16 cellular contexts compared by ENCODE assay signal in the genomic region with DNA sequence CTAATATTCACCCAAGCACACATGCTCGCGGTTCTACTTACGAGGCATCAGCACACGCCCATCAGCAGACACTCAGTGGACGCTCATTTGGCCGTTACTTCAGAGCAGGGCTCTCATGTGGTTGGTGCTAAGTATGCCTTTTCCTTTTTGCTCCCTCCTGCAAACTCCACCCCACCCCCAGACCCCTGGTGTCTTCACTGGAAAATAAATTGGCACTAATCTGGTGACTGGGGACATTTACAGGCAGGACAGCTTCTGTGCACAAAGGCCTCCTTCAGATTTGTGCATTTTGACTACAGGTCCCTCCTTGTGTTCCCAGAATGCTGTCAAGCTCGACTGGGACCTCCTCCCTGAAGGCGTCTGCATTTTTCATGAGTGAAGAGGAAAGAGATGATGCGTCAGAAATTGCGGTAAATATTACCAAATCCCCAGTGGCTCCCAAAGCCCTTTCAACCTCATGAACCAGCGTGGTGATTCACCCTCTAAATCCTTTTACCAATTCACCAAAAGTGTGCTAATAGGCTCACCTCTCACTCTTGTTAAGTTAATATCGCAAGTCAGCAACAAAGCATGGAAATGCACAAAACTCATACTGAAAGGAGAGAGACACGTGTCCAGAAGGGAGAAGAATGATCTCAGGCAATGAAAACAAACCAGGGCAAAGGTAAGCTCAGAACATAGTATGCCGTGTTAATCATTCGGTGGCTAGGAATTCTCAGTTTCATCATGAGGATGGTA.
A peak's percentile ranks its signal among the peaks of the same experiment; 100 is the strongest.
DNase-seq lines count a peak whose midpoint lies in the region; FAIRE-seq and TF ChIP-seq lines count a peak whose summit lies in the region.
"Had no signal": no experiment of that assay in that cellular context is flagged by ENCODE, and none has a peak within 500 bp of the region (broad histone marks: within the 10 kb centered on the region; RNA-seq: fewer than 3 reads in every experiment).

No MANE protein-coding gene starts in this region.

- peak overlapping the region in 2 of 11 experiments; percentile 18 to 40; a peak in 2 of 22 replicates for H3K9ac ChIP-seq in BLaER1 treated with 17β-estradiol and CSF1 and Interleukin-3, amounts not matched to agents 10 nM and 100 nM
- H3K9ac ChIP-seq in mammary epithelial cell (ENCODE audit: insufficient read depth, low read length), result no peak overlapping the region

- dilution Hi-C loops in mammary epithelial cell (cut with HindIII; ENCODE audit: low sequenced_read_pairs), result no loop called here

- TF ChIP-seq POLR2A in Peyer's patch (IDR thresholded peaks at IDR 0.05), result no peak
- TF ChIP-seq POLR2A in GM12891 (IDR thresholded peaks at IDR 0.05; ENCODE audit: low read depth, low read length), result no peak

- peak overlapping the region in 4 of 11 experiments; percentile 46 to 70 (median 58); a peak in 8 of 22 replicates for H3K27ac ChIP-seq in BLaER1 treated with 17β-estradiol and CSF1 and Interleukin-3, amounts not matched to agents 10 nM and 100 nM
- H3K27ac ChIP-seq in mammary epithelial cell (ENCODE audit: insufficient read depth, low read depth, low read length), result no peak overlapping the region
- no peak overlapping the region for H3K27ac ChIP-seq in Peyer's patch
- no peak overlapping the region for H3K27ac ChIP-seq in OCI-LY7 (ENCODE audit: low read depth, low read length, poor library complexity, severe bottlenecking)
- H3K27ac ChIP-seq: colonic mucosa, left ventricle myocardium inferior, neutrophil had no signal

- CTCF ChIA-PET in mammary epithelial cell (lab: Charles Lee; ENCODE audit: low non-redundant PET), result no interaction called here
- CTCF ChIA-PET in OCI-LY7 (lab: Charles Lee; ENCODE audit: unreplicated experiment), result no interaction called here

- H3K4me3 ChIP-seq in BLaER1 treated with 17β-estradiol and CSF1 and Interleukin-3, amounts not matched to agents 10 nM and 100 nM, result no peak overlapping the region; a peak in 1 of 20 replicates
- H3K4me3 ChIP-seq in mammary epithelial cell (replicated peaks in 1 of 3; ENCODE audit: insufficient read depth in 1 of 3, low read depth in 2 of 3, low read length in 3 of 3) (no peak overlapping the region), Peyer's patch (no peak overlapping the region), OCI-LY7 (ENCODE audit: low read depth, low read length, poor library complexity, severe bottlenecking) (no peak overlapping the region)
- H3K4me3 ChIP-seq: colonic mucosa, left ventricle myocardium inferior had no signal

- H3K79me2 ChIP-seq in mammary epithelial cell (ENCODE audit: insufficient read depth, low read length) (no peaks in the 10 kb centered on the region), OCI-LY7 (ENCODE audit: insufficient read depth, low read depth, low read length) (no peaks in the 10 kb centered on the region)

- H3K36me3 ChIP-seq in BLaER1 treated with 17β-estradiol and CSF1 and Interleukin-3, amounts not matched to agents 10 nM and 100 nM, result no peaks in the 10 kb centered on the region
- H3K36me3 ChIP-seq in mammary epithelial cell (ENCODE audit: insufficient read depth, low read length), result no peaks in the 10 kb centered on the region
- no peaks in the 10 kb centered on the region for H3K36me3 ChIP-seq in Peyer's patch
- H3K36me3 ChIP-seq in OCI-LY7 (ENCODE audit: insufficient read depth, low read length), result no peaks in the 10 kb centered on the region
- H3K36me3 ChIP-seq: colonic mucosa, left ventricle myocardium inferior, neutrophil had no signal

- BruUV-seq in mammary epithelial cell (replicated peaks; lab: Mats Ljungman, UMichigan) (no TSS peak), OCI-LY7 (replicated peaks; lab: Mats Ljungman, UMichigan) (no TSS peak)

- TF ChIP-seq CTCF in mammary epithelial cell (conservative IDR thresholded peaks at IDR 0.05 in 1 of 2, IDR thresholded peaks at IDR 0.05 in 1 of 2; ENCODE audit: extremely low read depth in 1 of 2, insufficient read depth in 1 of 2, low read depth in 1 of 2, low read length in 2 of 2) (no peak), Peyer's patch (IDR thresholded peaks at IDR 0.05) (no peak), OCI-LY7 (conservative IDR thresholded peaks at IDR 0.05; ENCODE audit: low read length) (no peak)

- peaks cover 0 to 53% (median 24%) of the 10 kb centered on the region in 10 experiments; a peak in 14 of 20 replicates for H3K4me1 ChIP-seq in BLaER1 treated with 17β-estradiol and CSF1 and Interleukin-3, amounts not matched to agents 10 nM and 100 nM
- H3K4me1 ChIP-seq in mammary epithelial cell (ENCODE audit: insufficient read depth, low read length), result no peaks in the 10 kb centered on the region
- no peaks in the 10 kb centered on the region for H3K4me1 ChIP-seq in Peyer's patch
- no peaks in the 10 kb centered on the region for H3K4me1 ChIP-seq in OCI-LY7 (ENCODE audit: insufficient read depth, low read length, poor library complexity, severe bottlenecking)
- H3K4me1 ChIP-seq: colonic mucosa, left ventricle myocardium inferior had no signal

- FAIRE-seq in GM12891 (lab: Jason Lieb, UNC), result no peak
- FAIRE-seq: HTR-8/SVneo had no signal

- H4K20me1 ChIP-seq in BLaER1 treated with 17β-estradiol and CSF1 and Interleukin-3, amounts not matched to agents 10 nM and 100 nM, result no peaks in the 10 kb centered on the region
- H4K20me1 ChIP-seq in mammary epithelial cell (ENCODE audit: insufficient read depth, low read length) (no peaks in the 10 kb centered on the region), OCI-LY7 (ENCODE audit: insufficient read depth, low read length) (no peaks in the 10 kb centered on the region)

- no peaks in the 10 kb centered on the region for H3K9me2 ChIP-seq in OCI-LY7 (ENCODE audit: insufficient read depth, low read length)

- WGBS in mammary epithelial cell (ENCODE audit: low coverage, missing lambda C conversion rate), result 70% methylated on average over 12 of the region's 15 CpGs

- POLR2A ChIA-PET in OCI-LY7 (lab: Charles Lee), result interaction anchor here (0.5 kb wide), 1 partner anchor 36 kb away, joined by 4 read pairs; no protein-coding TSS in a partner anchor

- DNase-seq in LHCN-M2 (ENCODE audit: low read depth) (peak; percentile 52), mammary epithelial cell (peak; percentile 12), left kidney (ENCODE audit: low read depth, low spot score) (peak; percentile 42), Peyer's patch (no peak), OCI-LY7 (ENCODE audit: low spot score) (no peak), GM12891 (ENCODE audit: insufficient read length, low spot score) (no peak)
- no peak for DNase-seq in activated naive CD4-positive, alpha-beta T cell treated with Interleukin-2 at 50 U/mL for 16 hours
- DNase-seq: activated CD4-positive, alpha-beta memory T cell treated with anti-CD3 and anti-CD28 coated beads, Interleukin-2, amount 10 ng/mL, durations not matched to agents 7 days and 5 days; activated naive CD4-positive, alpha-beta T cell; colonic mucosa; left ventricle myocardium inferior; NCI-H1694; NK-92 treated with Interleukin-12 subunit alpha and Interleukin-12 subunit beta, amount 100 ng/mL, for 24 hours had no signal

- in situ Hi-C loops in mammary epithelial cell (cut with MboI; ENCODE audit: low sequenced_read_pairs in 2 of 2), result no loop called here

- no peak overlapping the region for H2AFZ ChIP-seq in mammary epithelial cell (ENCODE audit: low read depth, low read length)
- H2AFZ ChIP-seq in OCI-LY7 (ENCODE audit: low read length), result no peak overlapping the region

- intact Hi-C loops in mammary epithelial cell (cut with micrococcal nuclease), result no loop called here
- intact Hi-C loops in OCI-LY7 (cut with micrococcal nuclease; ENCODE audit: unreplicated experiment), result no loop called here

- peak overlapping the region; percentile 3 to 68 (median 55); a peak in 17 of 22 replicates for H3K4me2 ChIP-seq in BLaER1 treated with 17β-estradiol and CSF1 and Interleukin-3, amounts not matched to agents 10 nM and 100 nM
- H3K4me2 ChIP-seq in mammary epithelial cell (ENCODE audit: insufficient read depth, low read depth, low read length) (no peak overlapping the region), OCI-LY7 (ENCODE audit: low read length) (no peak overlapping the region)

- no peaks in the 10 kb centered on the region for H3K9me3 ChIP-seq in BLaER1 treated with 17β-estradiol and CSF1 and Interleukin-3, amounts not matched to agents 10 nM and 100 nM (replicated peaks in 1 of 11)
- no peaks in the 10 kb centered on the region for H3K9me3 ChIP-seq in mammary epithelial cell (replicated peaks; ENCODE audit: insufficient read depth, low read length)
- no peaks in the 10 kb centered on the region for H3K9me3 ChIP-seq in Peyer's patch
- H3K9me3 ChIP-seq in OCI-LY7 (ENCODE audit: low read length), result no peaks in the 10 kb centered on the region
- H3K9me3 ChIP-seq: colonic mucosa, left ventricle myocardium inferior, neutrophil had no signal

- H3K27me3 ChIP-seq in BLaER1 treated with 17β-estradiol and CSF1 and Interleukin-3, amounts not matched to agents 10 nM and 100 nM, result no peaks in the 10 kb centered on the region
- H3K27me3 ChIP-seq in mammary epithelial cell (ENCODE audit: insufficient read depth, low read length), result peaks cover 4% of the 10 kb centered on the region
- no peaks in the 10 kb centered on the region for H3K27me3 ChIP-seq in Peyer's patch
- H3K27me3 ChIP-seq: colonic mucosa had no signal

TF ChIP-seq in GM12891, 5 proteins besides CTCF, POLR2A, EP300 and RAD21:
- TF ChIP-seq TAF1 (IDR thresholded peaks at IDR 0.05; ENCODE audit: low read depth, low read length) (no peak), POLR2AphosphoS5 (IDR thresholded peaks at IDR 0.05; ENCODE audit: low read depth, low read length) (no peak), PAX5 (IDR thresholded peaks at IDR 0.05; ENCODE audit: insufficient read depth, low read length, severe bottlenecking) (no peak), POU2F2 (IDR thresholded peaks at IDR 0.05; ENCODE audit: low read depth, low read length) (no peak)

Comparison
In these comparisons a context has a peak if more than half of its experiments do, and no peak if none do; other contexts are left out.
1. H3K4me2 ChIP-seq: peak in BLaER1 treated with 17β-estradiol and CSF1 and Interleukin-3, amounts not matched to agents 10 nM and 100 nM (11 of 11); none in mammary epithelial cell (single experiment) and OCI-LY7 (single experiment).
2. DNase-seq: peak in LHCN-M2 (single experiment), mammary epithelial cell (single experiment) and left kidney (single experiment); none in Peyer's patch (0 of 3), activated naive CD4-positive, alpha-beta T cell treated with Interleukin-2 at 50 U/mL for 16 hours (single experiment), OCI-LY7 (single experiment) and GM12891 (single experiment).